1 cellular context compared by ENCODE assay signal in genomic region chr19:29941828-29942403, GRCh38.
TF ChIP-seq lines count a peak whose summit lies in the region.

Gene URI1, plus strand, starts transcription at chr19:29942239. Its CDS starts 309 bp downstream, at chr19:29942548.

TF ChIP-seq in GM12878, 131 proteins besides CTCF, POLR2A, EP300 and RAD21 (continued from another document):
- no peak for TF ChIP-seq ZBTB11 (CRISPR knock-in tag; IDR thresholded peaks at IDR 0.05)
